In genomic region chr4:151389316-151389715, GRCh38 we compare ENCODE assay signal across 18 cellular contexts. TPM values are rescaled to one million over a fixed set of nuclear protein-coding genes. Genes with fewer than 3 reads are reported as not detected.
A peak's percentile ranks its signal among the peaks of the same experiment; 100 is the strongest.
DNase-seq lines count a peak whose midpoint lies in the region; FAIRE-seq and TF ChIP-seq lines count a peak whose summit lies in the region.
"Had no signal": no experiment of that assay in that cellular context is flagged by ENCODE, and none has a peak within 500 bp of the region (broad histone marks: within the 10 kb centered on the region; RNA-seq: fewer than 3 reads in every experiment).

No MANE protein-coding gene starts in this region.

- H3K9me3 ChIP-seq in MM.1S (replicated peaks; ENCODE audit: insufficient read depth, low read length) = no peaks in the 10 kb centered on the region
- H3K9me3 ChIP-seq: Caco-2 had no signal

- DNase-seq in AG08396 (ENCODE audit: low spot score) (peak; percentile 34), GM04504 (ENCODE audit: low read depth) (peak; percentile 19), bronchial epithelial cell (ENCODE audit: low read depth) (peak; percentile 4), iris pigment epithelial cell (ENCODE audit: low read depth) (peak; percentile 12), medulla oblongata (ENCODE audit: extremely low spot score) (no peak), MM.1S (no peak), cerebellum (ENCODE audit: low spot score) (no peak)
- DNase-seq in activated CD4-positive, alpha-beta T cell treated with anti-CD3 and anti-CD28 coated beads, Interleukin-2, amount 50 U/mL, for 48 hours = no peak
- DNase-seq: 8988T; Caco-2; CD4-positive, CD25-positive, alpha-beta regulatory T cell; DMS153; NCI-H1048; NCI-H1436 treated with DMSO at 0.1 percent for 48 hours; NCI-H2029 treated with DMSO at 0.1 percent for 48 hours; NCI-H510A; NCI-H774 had no signal

- H3K9me2 ChIP-seq in MM.1S (replicated peaks; ENCODE audit: insufficient read depth, low read length) = no peaks in the 10 kb centered on the region

- H3K36me3 ChIP-seq in bronchial epithelial cell (ENCODE audit: control insufficient read depth, insufficient read depth, low read length) (no peaks in the 10 kb centered on the region), MM.1S (replicated peaks; ENCODE audit: insufficient read depth, low read length) (no peaks in the 10 kb centered on the region)

- H3F3A ChIP-seq in MM.1S (ENCODE audit: insufficient read depth, low read length) = no peaks in the 10 kb centered on the region

- H2AFZ ChIP-seq in MM.1S (ENCODE audit: low read length) = no peak overlapping the region

- H4K20me1 ChIP-seq in MM.1S (ENCODE audit: insufficient read depth, low read length) = no peaks in the 10 kb centered on the region

- no peak overlapping the region for H3K9ac ChIP-seq in MM.1S (ENCODE audit: low read length)

- H3K4me2 ChIP-seq in MM.1S (ENCODE audit: low read depth, low read length) = no peak overlapping the region

- H3K27me3 ChIP-seq in bronchial epithelial cell (ENCODE audit: control insufficient read depth, insufficient read depth, low read length) (no peaks in the 10 kb centered on the region), MM.1S (replicated peaks; ENCODE audit: insufficient read depth, low read length) (no peaks in the 10 kb centered on the region)

- TF ChIP-seq CTCF in bronchial epithelial cell (IDR thresholded peaks at IDR 0.05; ENCODE audit: insufficient read depth, low read length, severe bottlenecking) (no peak), MM.1S (IDR thresholded peaks at IDR 0.05; ENCODE audit: low read length) (no peak)

- H3K79me2 ChIP-seq in MM.1S (ENCODE audit: low read length) = no peaks in the 10 kb centered on the region

- no peak for FAIRE-seq in bronchial epithelial cell (lab: Jason Lieb, UNC)
- FAIRE-seq: K562 had no signal

- H3K27ac ChIP-seq in MM.1S (ENCODE audit: low read length) = no peak overlapping the region

- H3K4me1 ChIP-seq in MM.1S (ENCODE audit: low read length) = no peaks in the 10 kb centered on the region
- H3K4me1 ChIP-seq: Caco-2 had no signal

- H3K4me3 ChIP-seq in bronchial epithelial cell (ENCODE audit: low read depth, low read length) = no peak overlapping the region
- H3K4me3 ChIP-seq in MM.1S (ENCODE audit: low read length) = no peak overlapping the region
- H3K4me3 ChIP-seq: K562 had no signal

RNA-seq across cellular contexts. Expression of gene FHIP1A, which starts 19.7 kb away (rescaled TPM):
- 20.8 and 25.2 TPM in 2 replicates for total RNA-seq in bronchial epithelial cell
- 1.9 TPM for total RNA-seq in cerebellum

Comparison
In these comparisons a context has a peak if more than half of its experiments do, and no peak if none do; other contexts are left out.
1. DNase-seq: peak in AG08396 (single experiment), GM04504 (single experiment), bronchial epithelial cell (single experiment) and iris pigment epithelial cell (single experiment); none in activated CD4-positive, alpha-beta T cell treated with anti-CD3 and anti-CD28 coated beads, Interleukin-2, amount 50 U/mL, for 48 hours (0 of 2), medulla oblongata (single experiment), MM.1S (single experiment) and cerebellum (single experiment).